8 cellular contexts compared by ENCODE assay signal in genomic region chr5:38994329-38994927, GRCh38.
A peak's percentile ranks its signal among the peaks of the same experiment; 100 is the strongest.
DNase-seq lines count a peak whose midpoint lies in the region; ATAC-seq, FAIRE-seq and TF ChIP-seq lines count a peak whose summit lies in the region.

No MANE protein-coding gene starts in this region.

- peaks cover 7 to 17% of the 10 kb centered on the region in 2 experiments for H3K36me3 ChIP-seq in HEK293 (ENCODE audit: control insufficient read depth in 2 of 2, insufficient read depth in 1 of 2, low read length in 2 of 2)
- no peaks in the 10 kb centered on the region for H3K36me3 ChIP-seq in bronchial epithelial cell (ENCODE audit: control insufficient read depth, insufficient read depth, low read length)
- H3K36me3 ChIP-seq in kidney epithelial cell (ENCODE audit: control insufficient read depth, insufficient read depth, low read length), result no peaks in the 10 kb centered on the region
- H3K36me3 ChIP-seq in upper lobe of right lung, result peaks cover 12% of the 10 kb centered on the region

- no peak for TF ChIP-seq CTCF in HEK293 (tag by site-specific recombination; IDR thresholded peaks at IDR 0.05)
- TF ChIP-seq CTCF in bronchial epithelial cell (IDR thresholded peaks at IDR 0.05; ENCODE audit: insufficient read depth, low read length, severe bottlenecking), result peak; percentile 66
- TF ChIP-seq CTCF in kidney epithelial cell (IDR thresholded peaks at IDR 0.05; ENCODE audit: insufficient read depth, low read length, poor library complexity, severe bottlenecking), result peak; percentile 61
- peak; percentile 58 for TF ChIP-seq CTCF in upper lobe of right lung (IDR thresholded peaks at IDR 0.05)

- no peaks in the 10 kb centered on the region for H3K27me3 ChIP-seq in bronchial epithelial cell (ENCODE audit: control insufficient read depth, insufficient read depth, low read length)
- H3K27me3 ChIP-seq in kidney epithelial cell (ENCODE audit: control insufficient read depth, insufficient read depth, low read length), result no peaks in the 10 kb centered on the region
- no peaks in the 10 kb centered on the region for H3K27me3 ChIP-seq in upper lobe of right lung

- H3K4me3 ChIP-seq in HEK293 (ENCODE audit: low read depth, low read length) (no peak overlapping the region), bronchial epithelial cell (ENCODE audit: low read depth, low read length) (no peak overlapping the region), kidney epithelial cell (ENCODE audit: low read depth, low read length) (no peak overlapping the region), upper lobe of right lung (no peak overlapping the region)

- H3K4me1 ChIP-seq in HEK293 (ENCODE audit: control insufficient read depth, insufficient read depth, low read length), result no peaks in the 10 kb centered on the region
- H3K4me1 ChIP-seq in upper lobe of right lung, result no peaks in the 10 kb centered on the region

- CTCF ChIA-PET in HEK293 (lab: Yijun Ruan, JAX), result interaction anchor here (0.6 to 1.0 kb wide), 2 partner anchors 36 to 65 kb away, joined by 3 to 4 read pairs; no protein-coding TSS in a partner anchor

- DNase-seq in NCI-H2196 (lab: John Stamatoyannopoulos, UW; ENCODE audit: unreplicated experiment) (peak; percentile 26), NCI-H2196 treated with DMSO at 0.1 percent for 48 hours (lab: John Stamatoyannopoulos, UW; ENCODE audit: unreplicated experiment) (no peak), NCI-H526 treated with DMSO at 0.1 percent for 48 hours (lab: John Stamatoyannopoulos, UW) (peak; percentile 31), bronchial epithelial cell (ENCODE audit: low read depth) (peak; percentile 68), kidney epithelial cell (ENCODE audit: low read depth) (peak; percentile 39), upper lobe of right lung (no peak)

- peak; percentile 79 for ATAC-seq in upper lobe of right lung
- no peak for ATAC-seq in activated CD4-positive, CD25-positive, alpha-beta regulatory T cell treated with anti-CD3 and anti-CD28 coated beads, Interleukin-2, amount 50 U/mL, for 24 hours

- intact Hi-C loops in upper lobe of right lung (cut with DNase I), result loop anchor here (10.0 kb wide), 1 partner anchor 90 kb away; no protein-coding TSS in a partner anchor

- POLR2A ChIA-PET in HEK293 (lab: Yijun Ruan, JAX), result no interaction called here

- H3K9me3 ChIP-seq in HEK293 (ENCODE audit: control insufficient read depth, insufficient read depth, low read depth, low read length) (no peaks in the 10 kb centered on the region), upper lobe of right lung (no peaks in the 10 kb centered on the region)

- H3K27ac ChIP-seq in HEK293 (ENCODE audit: extremely low read depth, low read depth, low read length), result no peak overlapping the region
- no peak overlapping the region for H3K27ac ChIP-seq in upper lobe of right lung

- no peak for FAIRE-seq in bronchial epithelial cell (lab: Jason Lieb, UNC)

TF ChIP-seq in HEK293, 187 proteins besides CTCF, POLR2A, EP300 and RAD21:
- TF ChIP-seq ZFP37 (tag by site-specific recombination; IDR thresholded peaks at IDR 0.05) (no peak), ZFP69B (tag by site-specific recombination; IDR thresholded peaks at IDR 0.05) (no peak), ZNF629 (tag by site-specific recombination; IDR thresholded peaks at IDR 0.05) (no peak), ZNF660 (tag by site-specific recombination; IDR thresholded peaks at IDR 0.05) (0 out of 2 replicates have a peak, but pooled peaks have one; percentile 12), ZNF404 (tag by site-specific recombination; IDR thresholded peaks at IDR 0.05) (no peak), ZNF18 (tag by site-specific recombination; IDR thresholded peaks at IDR 0.05) (no peak), ZNF654 (tag by site-specific recombination; IDR thresholded peaks at IDR 0.05; ENCODE audit: low read depth) (peak; percentile 59), ZNF112 (tag by site-specific recombination; IDR thresholded peaks at IDR 0.05) (no peak), ZNF362 (tag by site-specific recombination; IDR thresholded peaks at IDR 0.05) (peak; percentile 76; the same call in 1 of the 2 replicates), ZNF707 (tag by site-specific recombination; IDR thresholded peaks at IDR 0.05) (no peak), TCF7L2 (IDR thresholded peaks at IDR 0.05; ENCODE audit: borderline replicate concordance, low read depth, low read length) (no peak), ZNF530 (tag by site-specific recombination; IDR thresholded peaks at IDR 0.05; ENCODE audit: low read depth) (no peak), HIC1 (tag by site-specific recombination; IDR thresholded peaks at IDR 0.05) (no peak), ZNF140 (tag by site-specific recombination; IDR thresholded peaks at IDR 0.05) (no peak)

Comparison
In these comparisons a context has a peak if more than half of its experiments do, and no peak if none do; other contexts are left out.
1. DNase-seq: peak in NCI-H2196 (single experiment), NCI-H526 treated with DMSO at 0.1 percent for 48 hours (single experiment), bronchial epithelial cell (single experiment) and kidney epithelial cell (single experiment); none in NCI-H2196 treated with DMSO at 0.1 percent for 48 hours (single experiment) and upper lobe of right lung (single experiment).